2 cellular contexts compared by ENCODE assay signal in genomic region chr2:181224866-181225265, GRCh38.
TF ChIP-seq lines count a peak whose summit lies in the region.

No MANE protein-coding gene starts in this region.

TF ChIP-seq in SK-N-SH, 30 proteins besides CTCF, POLR2A, EP300 and RAD21 (continued from another document):
- TF ChIP-seq TAF1 (IDR thresholded peaks at IDR 0.05; ENCODE audit: borderline replicate concordance, low read depth, low read length) (no peak), MEF2A (IDR thresholded peaks at IDR 0.05; ENCODE audit: borderline replicate concordance, low read depth) (no peak), POLR2AphosphoS5 (IDR thresholded peaks at IDR 0.05; ENCODE audit: low read depth, low read length) (no peak), REST (IDR thresholded peaks at IDR 0.05; ENCODE audit: low read depth, low read length) (no peak), MXI1 (IDR thresholded peaks at IDR 0.05; ENCODE audit: low read depth, low read length) (no peak)

TF ChIP-seq in SK-N-SH treated with all-trans-retinoic acid at 6 μM for 48 hours, 23 proteins besides CTCF, POLR2A, EP300 and RAD21 (continued from another document):
- no peak for TF ChIP-seq CSRNP3 (CRISPR knock-in tag; IDR thresholded peaks at IDR 0.05)
- no peak for TF ChIP-seq ESRRG (CRISPR knock-in tag; IDR thresholded peaks at IDR 0.05)
- no peak for TF ChIP-seq RARB (CRISPR knock-in tag; IDR thresholded peaks at IDR 0.05)
- no peak for TF ChIP-seq PATZ1 (CRISPR knock-in tag; IDR thresholded peaks at IDR 0.05; ENCODE audit: borderline replicate concordance)
- TF ChIP-seq ZC3H10 (CRISPR knock-in tag; IDR thresholded peaks at IDR 0.05): no peak
- no peak for TF ChIP-seq CSDC2 (CRISPR knock-in tag; IDR thresholded peaks at IDR 0.05)
- TF ChIP-seq OSR1 (CRISPR knock-in tag; IDR thresholded peaks at IDR 0.05): no peak
- TF ChIP-seq BACH2 (CRISPR knock-in tag; IDR thresholded peaks at IDR 0.05; ENCODE audit: borderline replicate concordance): no peak
- TF ChIP-seq ZFP3 (CRISPR knock-in tag; IDR thresholded peaks at IDR 0.05): no peak
- TF ChIP-seq TOX (CRISPR knock-in tag; IDR thresholded peaks at IDR 0.05; ENCODE audit: borderline replicate concordance): no peak
- no peak for TF ChIP-seq ARNTL (CRISPR knock-in tag; IDR thresholded peaks at IDR 0.05; ENCODE audit: borderline replicate concordance, low read depth)
